In the genomic region with DNA sequence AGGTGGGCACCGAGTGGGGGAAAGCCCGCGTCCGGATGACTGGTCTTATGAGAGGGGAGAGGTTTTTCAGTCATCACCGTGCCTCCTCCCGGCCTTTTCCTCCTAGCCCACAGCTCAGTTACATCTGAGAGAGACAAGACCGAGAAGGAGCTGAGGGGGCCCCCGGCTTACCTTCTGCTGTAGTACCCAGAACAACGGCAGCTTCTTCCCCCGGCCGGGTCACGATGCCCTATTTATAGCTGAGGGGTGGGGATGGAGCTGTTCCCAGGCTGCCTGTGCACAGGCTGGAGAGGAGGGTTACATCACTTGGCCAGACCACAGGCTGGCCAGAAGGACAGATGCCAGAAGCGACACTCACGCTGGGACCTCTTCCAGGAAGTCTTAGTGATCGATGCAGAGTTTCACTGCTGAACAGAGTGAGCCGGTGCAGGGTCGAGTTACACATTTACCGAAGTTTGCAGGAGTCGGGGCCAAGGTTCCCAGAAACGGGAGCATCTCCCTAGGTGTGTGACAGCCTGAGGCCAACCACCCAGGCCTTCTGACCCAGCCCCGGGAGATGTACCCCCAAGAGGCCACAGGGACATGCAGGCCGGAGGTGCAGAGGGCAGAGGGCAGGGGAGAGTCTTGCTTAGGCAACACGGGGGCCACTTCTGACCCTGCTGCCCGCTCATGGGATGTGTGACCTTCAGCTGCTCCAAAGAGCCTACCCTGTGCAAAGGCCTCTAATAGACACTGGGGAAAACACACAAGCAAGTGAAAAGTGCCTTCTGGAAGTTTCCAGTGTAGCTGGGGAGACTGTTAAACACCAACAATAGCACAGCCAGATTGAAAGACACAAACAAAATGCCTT, we compare ENCODE assay signal across 1 cellular context.
A peak's percentile ranks its signal among the peaks of the same experiment; 100 is the strongest.
TF ChIP-seq lines count a peak whose summit lies in the region.

A gene (minus strand): TSS at position 208 of the 850 bp plus-strand sequence. CDS start 3,299 bp downstream, outside the sequence.

TF ChIP-seq in HepG2, 621 proteins besides CTCF, POLR2A, EP300 and RAD21 (continued from another document and continues in another):
- TF ChIP-seq, protein P1, sequence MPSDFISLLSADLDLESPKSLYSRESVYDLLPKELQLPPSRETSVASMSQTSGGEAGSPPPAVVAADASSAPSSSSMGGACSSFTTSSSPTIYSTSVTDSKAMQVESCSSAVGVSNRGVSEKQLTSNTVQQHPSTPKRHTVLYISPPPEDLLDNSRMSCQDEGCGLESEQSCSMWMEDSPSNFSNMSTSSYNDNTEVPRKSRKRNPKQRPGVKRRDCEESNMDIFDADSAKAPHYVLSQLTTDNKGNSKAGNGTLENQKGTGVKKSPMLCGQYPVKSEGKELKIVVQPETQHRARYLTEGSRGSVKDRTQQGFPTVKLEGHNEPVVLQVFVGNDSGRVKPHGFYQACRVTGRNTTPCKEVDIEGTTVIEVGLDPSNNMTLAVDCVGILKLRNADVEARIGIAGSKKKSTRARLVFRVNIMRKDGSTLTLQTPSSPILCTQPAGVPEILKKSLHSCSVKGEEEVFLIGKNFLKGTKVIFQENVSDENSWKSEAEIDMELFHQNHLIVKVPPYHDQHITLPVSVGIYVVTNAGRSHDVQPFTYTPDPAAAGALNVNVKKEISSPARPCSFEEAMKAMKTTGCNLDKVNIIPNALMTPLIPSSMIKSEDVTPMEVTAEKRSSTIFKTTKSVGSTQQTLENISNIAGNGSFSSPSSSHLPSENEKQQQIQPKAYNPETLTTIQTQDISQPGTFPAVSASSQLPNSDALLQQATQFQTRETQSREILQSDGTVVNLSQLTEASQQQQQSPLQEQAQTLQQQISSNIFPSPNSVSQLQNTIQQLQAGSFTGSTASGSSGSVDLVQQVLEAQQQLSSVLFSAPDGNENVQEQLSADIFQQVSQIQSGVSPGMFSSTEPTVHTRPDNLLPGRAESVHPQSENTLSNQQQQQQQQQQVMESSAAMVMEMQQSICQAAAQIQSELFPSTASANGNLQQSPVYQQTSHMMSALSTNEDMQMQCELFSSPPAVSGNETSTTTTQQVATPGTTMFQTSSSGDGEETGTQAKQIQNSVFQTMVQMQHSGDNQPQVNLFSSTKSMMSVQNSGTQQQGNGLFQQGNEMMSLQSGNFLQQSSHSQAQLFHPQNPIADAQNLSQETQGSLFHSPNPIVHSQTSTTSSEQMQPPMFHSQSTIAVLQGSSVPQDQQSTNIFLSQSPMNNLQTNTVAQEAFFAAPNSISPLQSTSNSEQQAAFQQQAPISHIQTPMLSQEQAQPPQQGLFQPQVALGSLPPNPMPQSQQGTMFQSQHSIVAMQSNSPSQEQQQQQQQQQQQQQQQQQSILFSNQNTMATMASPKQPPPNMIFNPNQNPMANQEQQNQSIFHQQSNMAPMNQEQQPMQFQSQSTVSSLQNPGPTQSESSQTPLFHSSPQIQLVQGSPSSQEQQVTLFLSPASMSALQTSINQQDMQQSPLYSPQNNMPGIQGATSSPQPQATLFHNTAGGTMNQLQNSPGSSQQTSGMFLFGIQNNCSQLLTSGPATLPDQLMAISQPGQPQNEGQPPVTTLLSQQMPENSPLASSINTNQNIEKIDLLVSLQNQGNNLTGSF (CRISPR knock-in tag; IDR thresholded peaks at IDR 0.05), result no peak
- TF ChIP-seq ZNF605 (CRISPR knock-in tag; IDR thresholded peaks at IDR 0.05) (peak; percentile 75; the same call in 1 of the 2 replicates), TOPORS (CRISPR knock-in tag; IDR thresholded peaks at IDR 0.05) (peak; percentile 89), HDAC1 (CRISPR knock-in tag; IDR thresholded peaks at IDR 0.05) (peak; percentile 99), CCAR2 (optimal IDR thresholded peaks at IDR 0.05; ENCODE audit: low read depth, low read length) (no peak), CBX1 (IDR thresholded peaks at IDR 0.05; ENCODE audit: low read depth) (no peak), ZNF761 (CRISPR knock-in tag; conservative IDR thresholded peaks at IDR 0.05) (no peak; the same call in 1 of the 2 replicates), SMAD9 (CRISPR knock-in tag; IDR thresholded peaks at IDR 0.05) (no peak), SNRNP70 (IDR thresholded peaks at IDR 0.05; ENCODE audit: low read depth, low read length) (no peak), ZNF121 (CRISPR knock-in tag; IDR thresholded peaks at IDR 0.05) (peak; percentile 83), TBX3 (IDR thresholded peaks at IDR 0.05; ENCODE audit: borderline replicate concordance) (peak; percentile 31; the same call in 1 of the 2 replicates), MED13 (CRISPR knock-in tag; IDR thresholded peaks at IDR 0.05) (peak; percentile 87), AHR (CRISPR knock-in tag; IDR thresholded peaks at IDR 0.05) (peak; percentile 67; the same call in 1 of the 2 replicates), GATA4 (IDR thresholded peaks at IDR 0.05; ENCODE audit: borderline replicate concordance, low read depth) (peak; percentile 82), JARID2 (CRISPR knock-in tag; IDR thresholded peaks at IDR 0.05; ENCODE audit: insufficient replicate concordance) (no peak), IKZF1 (IDR thresholded peaks at IDR 0.05) (no peak), TAF1 (CRISPR knock-in tag; IDR thresholded peaks at IDR 0.05) (peak; percentile 88), HNF4A (CRISPR knock-in tag; IDR thresholded peaks at IDR 0.05) (peak; percentile 99), ZNF12 (CRISPR knock-in tag; IDR thresholded peaks at IDR 0.05) (no peak; the same call in none of the 2 replicates), ZNF670 (CRISPR knock-in tag; IDR thresholded peaks at IDR 0.05; ENCODE audit: borderline replicate concordance) (peak; percentile 99), ATM (IDR thresholded peaks at IDR 0.05; ENCODE audit: borderline replicate concordance) (no peak), KDM5A (IDR thresholded peaks at IDR 0.05; ENCODE audit: borderline replicate concordance, low read length) (peak; percentile 66; the same call in 1 of the 2 replicates), ZNF746 (CRISPR knock-in tag; IDR thresholded peaks at IDR 0.05) (peak; percentile 95), ZNF234 (CRISPR knock-in tag; conservative IDR thresholded peaks at IDR 0.05) (no peak), KLF13 (CRISPR knock-in tag; IDR thresholded peaks at IDR 0.05) (no peak), U2AF1 (optimal IDR thresholded peaks at IDR 0.05; ENCODE audit: low read depth, low read length) (no peak), RFX5 (IDR thresholded peaks at IDR 0.05; ENCODE audit: low read depth, low read length) (no peak), NFIB (CRISPR knock-in tag; IDR thresholded peaks at IDR 0.05; ENCODE audit: borderline replicate concordance) (no peak), ZNF782 (CRISPR knock-in tag; IDR thresholded peaks at IDR 0.05; ENCODE audit: borderline replicate concordance) (peak; percentile 20; the same call in 1 of the 2 replicates), DR1 (CRISPR knock-in tag; IDR thresholded peaks at IDR 0.05) (peak; percentile 98)
- TF ChIP-seq, protein P2, sequence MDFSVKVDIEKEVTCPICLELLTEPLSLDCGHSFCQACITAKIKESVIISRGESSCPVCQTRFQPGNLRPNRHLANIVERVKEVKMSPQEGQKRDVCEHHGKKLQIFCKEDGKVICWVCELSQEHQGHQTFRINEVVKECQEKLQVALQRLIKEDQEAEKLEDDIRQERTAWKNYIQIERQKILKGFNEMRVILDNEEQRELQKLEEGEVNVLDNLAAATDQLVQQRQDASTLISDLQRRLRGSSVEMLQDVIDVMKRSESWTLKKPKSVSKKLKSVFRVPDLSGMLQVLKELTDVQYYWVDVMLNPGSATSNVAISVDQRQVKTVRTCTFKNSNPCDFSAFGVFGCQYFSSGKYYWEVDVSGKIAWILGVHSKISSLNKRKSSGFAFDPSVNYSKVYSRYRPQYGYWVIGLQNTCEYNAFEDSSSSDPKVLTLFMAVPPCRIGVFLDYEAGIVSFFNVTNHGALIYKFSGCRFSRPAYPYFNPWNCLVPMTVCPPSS (IDR thresholded peaks at IDR 0.05), result no peak
- TF ChIP-seq, protein P3, sequence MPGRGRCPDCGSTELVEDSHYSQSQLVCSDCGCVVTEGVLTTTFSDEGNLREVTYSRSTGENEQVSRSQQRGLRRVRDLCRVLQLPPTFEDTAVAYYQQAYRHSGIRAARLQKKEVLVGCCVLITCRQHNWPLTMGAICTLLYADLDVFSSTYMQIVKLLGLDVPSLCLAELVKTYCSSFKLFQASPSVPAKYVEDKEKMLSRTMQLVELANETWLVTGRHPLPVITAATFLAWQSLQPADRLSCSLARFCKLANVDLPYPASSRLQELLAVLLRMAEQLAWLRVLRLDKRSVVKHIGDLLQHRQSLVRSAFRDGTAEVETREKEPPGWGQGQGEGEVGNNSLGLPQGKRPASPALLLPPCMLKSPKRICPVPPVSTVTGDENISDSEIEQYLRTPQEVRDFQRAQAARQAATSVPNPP (CRISPR knock-in tag; IDR thresholded peaks at IDR 0.05), result peak; percentile 58; the same call in 1 of the 2 replicates
- TF ChIP-seq, protein P4, sequence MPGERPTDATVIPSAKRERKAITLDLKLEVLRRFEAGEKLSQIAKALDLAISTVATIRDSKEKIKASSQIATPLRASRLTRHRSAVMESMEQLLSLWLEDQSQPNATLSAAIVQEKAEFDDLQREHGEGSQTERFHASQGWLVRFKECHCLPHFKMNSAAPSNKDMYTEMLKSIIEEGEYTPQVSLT (CRISPR knock-in tag; IDR thresholded peaks at IDR 0.05; ENCODE audit: borderline replicate concordance, low read depth), result peak; percentile 80; the same call in 1 of the 2 replicates
- TF ChIP-seq, protein P5, sequence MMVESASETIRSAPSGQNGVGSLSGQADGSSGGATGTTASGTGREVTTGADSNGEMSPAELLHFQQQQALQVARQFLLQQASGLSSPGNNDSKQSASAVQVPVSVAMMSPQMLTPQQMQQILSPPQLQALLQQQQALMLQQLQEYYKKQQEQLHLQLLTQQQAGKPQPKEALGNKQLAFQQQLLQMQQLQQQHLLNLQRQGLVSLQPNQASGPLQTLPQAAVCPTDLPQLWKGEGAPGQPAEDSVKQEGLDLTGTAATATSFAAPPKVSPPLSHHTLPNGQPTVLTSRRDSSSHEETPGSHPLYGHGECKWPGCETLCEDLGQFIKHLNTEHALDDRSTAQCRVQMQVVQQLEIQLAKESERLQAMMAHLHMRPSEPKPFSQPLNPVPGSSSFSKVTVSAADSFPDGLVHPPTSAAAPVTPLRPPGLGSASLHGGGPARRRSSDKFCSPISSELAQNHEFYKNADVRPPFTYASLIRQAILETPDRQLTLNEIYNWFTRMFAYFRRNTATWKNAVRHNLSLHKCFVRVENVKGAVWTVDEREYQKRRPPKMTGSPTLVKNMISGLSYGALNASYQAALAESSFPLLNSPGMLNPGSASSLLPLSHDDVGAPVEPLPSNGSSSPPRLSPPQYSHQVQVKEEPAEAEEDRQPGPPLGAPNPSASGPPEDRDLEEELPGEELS (CRISPR knock-in tag; IDR thresholded peaks at IDR 0.05), result peak; percentile 87
- TF ChIP-seq, protein P6, sequence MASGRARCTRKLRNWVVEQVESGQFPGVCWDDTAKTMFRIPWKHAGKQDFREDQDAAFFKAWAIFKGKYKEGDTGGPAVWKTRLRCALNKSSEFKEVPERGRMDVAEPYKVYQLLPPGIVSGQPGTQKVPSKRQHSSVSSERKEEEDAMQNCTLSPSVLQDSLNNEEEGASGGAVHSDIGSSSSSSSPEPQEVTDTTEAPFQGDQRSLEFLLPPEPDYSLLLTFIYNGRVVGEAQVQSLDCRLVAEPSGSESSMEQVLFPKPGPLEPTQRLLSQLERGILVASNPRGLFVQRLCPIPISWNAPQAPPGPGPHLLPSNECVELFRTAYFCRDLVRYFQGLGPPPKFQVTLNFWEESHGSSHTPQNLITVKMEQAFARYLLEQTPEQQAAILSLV (CRISPR knock-in tag; IDR thresholded peaks at IDR 0.05; ENCODE audit: borderline replicate concordance), result peak; percentile 83
- TF ChIP-seq, protein P7, sequence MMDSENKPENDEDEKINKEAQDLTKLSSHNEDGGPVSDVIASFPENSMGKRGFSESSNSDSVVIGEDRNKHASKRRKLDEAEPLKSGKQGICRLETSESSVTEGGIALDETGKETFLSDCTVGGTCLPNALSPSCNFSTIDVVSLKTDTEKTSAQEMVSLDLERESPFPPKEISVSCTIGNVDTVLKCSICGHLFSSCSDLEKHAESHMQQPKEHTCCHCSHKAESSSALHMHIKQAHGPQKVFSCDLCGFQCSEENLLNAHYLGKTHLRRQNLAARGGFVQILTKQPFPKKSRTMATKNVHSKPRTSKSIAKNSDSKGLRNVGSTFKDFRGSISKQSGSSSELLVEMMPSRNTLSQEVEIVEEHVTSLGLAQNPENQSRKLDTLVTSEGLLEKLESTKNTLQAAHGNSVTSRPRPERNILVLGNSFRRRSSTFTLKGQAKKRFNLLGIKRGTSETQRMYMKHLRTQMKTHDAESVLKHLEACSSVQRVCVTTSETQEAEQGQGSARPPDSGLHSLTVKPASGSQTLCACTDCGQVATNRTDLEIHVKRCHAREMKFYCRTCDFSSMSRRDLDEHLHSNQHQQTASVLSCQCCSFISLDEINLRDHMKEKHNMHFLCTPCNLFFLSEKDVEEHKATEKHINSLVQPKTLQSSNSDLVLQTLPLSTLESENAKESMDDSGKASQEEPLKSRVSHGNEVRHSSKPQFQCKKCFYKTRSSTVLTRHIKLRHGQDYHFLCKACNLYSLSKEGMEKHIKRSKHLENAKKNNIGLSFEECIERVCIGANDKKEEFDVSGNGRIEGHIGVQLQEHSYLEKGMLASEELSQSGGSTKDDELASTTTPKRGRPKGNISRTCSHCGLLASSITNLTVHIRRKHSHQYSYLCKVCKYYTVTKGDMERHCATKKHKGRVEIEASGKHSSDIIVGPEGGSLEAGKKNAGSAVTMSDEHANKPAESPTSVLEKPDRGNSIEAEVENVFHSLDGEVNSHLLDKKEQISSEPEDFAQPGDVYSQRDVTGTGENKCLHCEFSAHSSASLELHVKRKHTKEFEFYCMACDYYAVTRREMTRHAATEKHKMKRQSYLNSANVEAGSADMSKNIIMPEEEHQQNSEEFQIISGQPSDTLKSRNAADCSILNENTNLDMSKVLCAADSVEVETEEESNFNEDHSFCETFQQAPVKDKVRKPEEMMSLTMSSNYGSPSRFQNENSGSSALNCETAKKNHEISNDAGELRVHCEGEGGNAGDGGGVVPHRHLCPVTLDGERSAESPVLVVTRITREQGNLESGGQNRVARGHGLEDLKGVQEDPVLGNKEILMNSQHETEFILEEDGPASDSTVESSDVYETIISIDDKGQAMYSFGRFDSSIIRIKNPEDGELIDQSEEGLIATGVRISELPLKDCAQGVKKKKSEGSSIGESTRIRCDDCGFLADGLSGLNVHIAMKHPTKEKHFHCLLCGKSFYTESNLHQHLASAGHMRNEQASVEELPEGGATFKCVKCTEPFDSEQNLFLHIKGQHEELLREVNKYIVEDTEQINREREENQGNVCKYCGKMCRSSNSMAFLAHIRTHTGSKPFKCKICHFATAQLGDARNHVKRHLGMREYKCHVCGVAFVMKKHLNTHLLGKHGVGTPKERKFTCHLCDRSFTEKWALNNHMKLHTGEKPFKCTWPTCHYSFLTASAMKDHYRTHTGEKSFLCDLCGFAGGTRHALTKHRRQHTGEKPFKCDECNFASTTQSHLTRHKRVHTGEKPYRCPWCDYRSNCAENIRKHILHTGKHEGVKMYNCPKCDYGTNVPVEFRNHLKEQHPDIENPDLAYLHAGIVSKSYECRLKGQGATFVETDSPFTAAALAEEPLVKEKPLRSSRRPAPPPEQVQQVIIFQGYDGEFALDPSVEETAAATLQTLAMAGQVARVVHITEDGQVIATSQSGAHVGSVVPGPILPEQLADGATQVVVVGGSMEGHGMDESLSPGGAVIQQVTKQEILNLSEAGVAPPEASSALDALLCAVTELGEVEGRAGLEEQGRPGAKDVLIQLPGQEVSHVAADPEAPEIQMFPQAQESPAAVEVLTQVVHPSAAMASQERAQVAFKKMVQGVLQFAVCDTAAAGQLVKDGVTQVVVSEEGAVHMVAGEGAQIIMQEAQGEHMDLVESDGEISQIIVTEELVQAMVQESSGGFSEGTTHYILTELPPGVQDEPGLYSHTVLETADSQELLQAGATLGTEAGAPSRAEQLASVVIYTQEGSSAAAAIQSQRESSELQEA (CRISPR knock-in tag; IDR thresholded peaks at IDR 0.05; ENCODE audit: not compliant biosample characterization), result no peak
- TF ChIP-seq, protein P8, sequence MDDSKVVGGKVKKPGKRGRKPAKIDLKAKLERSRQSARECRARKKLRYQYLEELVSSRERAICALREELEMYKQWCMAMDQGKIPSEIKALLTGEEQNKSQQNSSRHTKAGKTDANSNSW (CRISPR knock-in tag; IDR thresholded peaks at IDR 0.05; ENCODE audit: borderline replicate concordance), result no peak
